ENCODE assay signal across 11 cellular contexts in the genomic region with DNA sequence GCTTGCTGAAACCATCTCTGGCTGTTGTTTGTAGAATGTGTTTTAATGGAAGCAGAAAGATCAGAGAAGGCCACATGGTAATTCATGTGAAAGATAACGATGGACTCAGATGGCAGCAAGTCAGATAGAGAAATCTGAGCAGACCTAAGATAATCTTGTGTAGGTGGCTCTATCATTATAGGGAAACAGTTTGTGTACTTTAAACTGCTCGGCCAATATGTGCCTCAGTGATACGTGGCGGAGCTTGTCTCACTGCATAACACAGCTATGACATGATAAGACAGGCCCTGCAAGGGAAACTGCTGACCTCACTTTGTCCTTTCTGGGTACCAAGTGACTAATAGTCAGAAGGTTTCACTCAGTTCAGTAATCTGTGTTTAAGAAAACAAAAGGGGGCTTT. TPM values are rescaled to one million over a fixed set of nuclear protein-coding genes. Genes with fewer than 3 reads are reported as not detected.
A peak's percentile ranks its signal among the peaks of the same experiment; 100 is the strongest.
DNase-seq lines count a peak whose midpoint lies in the region; ATAC-seq and TF ChIP-seq lines count a peak whose summit lies in the region.
"Had no signal": no experiment of that assay in that cellular context is flagged by ENCODE, and none has a peak within 500 bp of the region (broad histone marks: within the 10 kb centered on the region; RNA-seq: fewer than 3 reads in every experiment).

No MANE protein-coding gene starts in this region.

- no peaks in the 10 kb centered on the region for H3K9me3 Mint-ChIP-seq in Calu3 (ENCODE audit: low read depth, unreplicated experiment)
- H3K9me3 Mint-ChIP-seq in activated T-helper 1 cell treated with anti-CD3 and anti-CD28 coated beads, Interleukin-12 subunit alpha, Interleukin-12 subunit beta, Interleukin-2, Interleukin-4 antibody, amounts not matched to agents 30 ng/mL and 10 ng/mL and 1 ng/mL, durations not matched to agents 14 hours and 24 hours and 36 hours: peaks cover 8% of the 10 kb centered on the region
- H3K9me3 Mint-ChIP-seq: brain had no signal

- no peak overlapping the region for H3K4me3 Mint-ChIP-seq in Calu3 (ENCODE audit: low read depth, unreplicated experiment)
- no peak overlapping the region for H3K4me3 Mint-ChIP-seq in activated T-helper 1 cell treated with anti-CD3 and anti-CD28 coated beads, Interleukin-12 subunit alpha, Interleukin-12 subunit beta, Interleukin-2, Interleukin-4 antibody, amounts not matched to agents 30 ng/mL and 10 ng/mL and 1 ng/mL, durations not matched to agents 14 hours and 24 hours and 36 hours
- H3K4me3 Mint-ChIP-seq: brain, IgD-negative memory B cell, T-helper 17 cell had no signal

- H3F3A ChIP-seq in OCI-LY1 (ENCODE audit: insufficient read depth, low read length): no peaks in the 10 kb centered on the region

- no peak overlapping the region for H3K27ac Mint-ChIP-seq in Calu3 (ENCODE audit: unreplicated experiment)
- H3K27ac Mint-ChIP-seq in activated T-helper 1 cell treated with anti-CD3 and anti-CD28 coated beads, Interleukin-12 subunit alpha, Interleukin-12 subunit beta, Interleukin-2, Interleukin-4 antibody, amounts not matched to agents 30 ng/mL and 10 ng/mL and 1 ng/mL, durations not matched to agents 14 hours and 24 hours and 36 hours: no peak overlapping the region
- H3K27ac Mint-ChIP-seq: brain, IgD-negative memory B cell, T-helper 17 cell had no signal

- DNase-seq in Calu3: peak; percentile 28
- peak; percentile 8 for DNase-seq in hepatic stellate cell (ENCODE audit: low spot score)
- DNase-seq in HEK293T (ENCODE audit: extremely low spot score): no peak
- no peak for DNase-seq in mucosa of descending colon
- no peak for DNase-seq in activated naive CD4-positive, alpha-beta T cell (lab: John Stamatoyannopoulos, UW)
- DNase-seq in activated T-helper 1 cell treated with anti-CD3 and anti-CD28 coated beads, Interleukin-12 subunit alpha, Interleukin-12 subunit beta, Interleukin-2, Interleukin-4 antibody, amounts not matched to agents 30 ng/mL and 10 ng/mL and 1 ng/mL, durations not matched to agents 14 hours and 24 hours and 36 hours (ENCODE audit: low spot score): no peak
- DNase-seq: T-helper 17 cell had no signal

- H3K9me2 ChIP-seq in OCI-LY1 (ENCODE audit: low read depth, low read length): no peaks in the 10 kb centered on the region

- no peaks in the 10 kb centered on the region for H3K9me3 ChIP-seq in OCI-LY1 (ENCODE audit: low read length)
- H3K9me3 ChIP-seq in mucosa of descending colon: no peaks in the 10 kb centered on the region

- BruUV-seq in Calu3 (replicated peaks; lab: Mats Ljungman, UMichigan): no TSS peak

- no peak overlapping the region for H2AFZ ChIP-seq in OCI-LY1 (ENCODE audit: low read length)

- H3K27ac ChIP-seq in OCI-LY1 (ENCODE audit: low read depth, low read length, poor library complexity, severe bottlenecking): peak overlapping the region; percentile 39

- TF ChIP-seq CTCF in Calu3 (IDR thresholded peaks at IDR 0.05; ENCODE audit: unreplicated experiment): no peak
- no peak for TF ChIP-seq CTCF in OCI-LY1 (IDR thresholded peaks at IDR 0.05; ENCODE audit: low read length)
- no peak for TF ChIP-seq CTCF in mucosa of descending colon (IDR thresholded peaks at IDR 0.05)

- H3K4me1 ChIP-seq in OCI-LY1 (ENCODE audit: insufficient read depth, low read length, severe bottlenecking) (peaks cover 39% of the 10 kb centered on the region), mucosa of descending colon (ENCODE audit: low read depth) (no peaks in the 10 kb centered on the region)

- H3K36me3 Mint-ChIP-seq in Calu3 (ENCODE audit: insufficient read depth, unreplicated experiment): no peaks in the 10 kb centered on the region
- no peaks in the 10 kb centered on the region for H3K36me3 Mint-ChIP-seq in activated T-helper 1 cell treated with anti-CD3 and anti-CD28 coated beads, Interleukin-12 subunit alpha, Interleukin-12 subunit beta, Interleukin-2, Interleukin-4 antibody, amounts not matched to agents 30 ng/mL and 10 ng/mL and 1 ng/mL, durations not matched to agents 14 hours and 24 hours and 36 hours (ENCODE audit: low read depth)
- H3K36me3 Mint-ChIP-seq: brain had no signal

- no peaks in the 10 kb centered on the region for H3K27me3 ChIP-seq in OCI-LY1 (ENCODE audit: insufficient read depth, low read length)

- POLR2A ChIA-PET in HEK293T (lab: Yijun Ruan, JAX): no interaction called here

- no peak overlapping the region for H3K4me2 ChIP-seq in OCI-LY1 (ENCODE audit: low read length)

- intact Hi-C loops in Calu3 (cut with micrococcal nuclease; ENCODE audit: unreplicated experiment): no loop called here
- intact Hi-C loops in mucosa of descending colon (cut with DNase I, micrococcal nuclease): no loop called here
- intact Hi-C loops in activated T-helper 1 cell treated with anti-CD3 and anti-CD28 coated beads, Interleukin-12 subunit alpha, Interleukin-12 subunit beta, Interleukin-2, Interleukin-4 antibody, amounts not matched to agents 30 ng/mL and 10 ng/mL and 1 ng/mL, durations not matched to agents 14 hours and 24 hours and 36 hours (cut with micrococcal nuclease): no loop called here

- H3K4me3 ChIP-seq in OCI-LY1 (ENCODE audit: low read depth, low read length, poor library complexity, severe bottlenecking) (no peak overlapping the region), mucosa of descending colon (no peak overlapping the region)

- H4K20me1 ChIP-seq in OCI-LY1 (ENCODE audit: insufficient read depth, low read length): no peaks in the 10 kb centered on the region

- no peaks in the 10 kb centered on the region for H3K27me3 Mint-ChIP-seq in Calu3 (ENCODE audit: unreplicated experiment)
- H3K27me3 Mint-ChIP-seq in activated T-helper 1 cell treated with anti-CD3 and anti-CD28 coated beads, Interleukin-12 subunit alpha, Interleukin-12 subunit beta, Interleukin-2, Interleukin-4 antibody, amounts not matched to agents 30 ng/mL and 10 ng/mL and 1 ng/mL, durations not matched to agents 14 hours and 24 hours and 36 hours (ENCODE audit: insufficient read depth): no peaks in the 10 kb centered on the region
- H3K27me3 Mint-ChIP-seq: brain, IgD-negative memory B cell, T-helper 17 cell had no signal

- ATAC-seq in GM21825 (IDR thresholded peaks at IDR 0.05; ENCODE audit: unreplicated experiment) (peak; percentile 78), mucosa of descending colon (no peak)
- ATAC-seq: T-helper 17 cell had no signal

- H3K9ac ChIP-seq in OCI-LY1 (ENCODE audit: low read length): no peak overlapping the region

- peaks cover 23% of the 10 kb centered on the region for H3K4me1 Mint-ChIP-seq in Calu3 (ENCODE audit: low read depth, unreplicated experiment)
- H3K4me1 Mint-ChIP-seq in activated T-helper 1 cell treated with anti-CD3 and anti-CD28 coated beads, Interleukin-12 subunit alpha, Interleukin-12 subunit beta, Interleukin-2, Interleukin-4 antibody, amounts not matched to agents 30 ng/mL and 10 ng/mL and 1 ng/mL, durations not matched to agents 14 hours and 24 hours and 36 hours (ENCODE audit: low read depth): no peaks in the 10 kb centered on the region
- H3K4me1 Mint-ChIP-seq: brain, T-helper 17 cell had no signal

- CTCF ChIA-PET in Calu3 (lab: Charles Lee) (interaction anchor here (0.5 to 1.2 kb wide), 3 partner anchors 8 to 793 kb away, joined by 3 to 4 read pairs (median 3); no protein-coding TSS in a partner anchor), HEK293T (lab: Yijun Ruan, JAX) (no interaction called here)

- peaks cover 21% of the 10 kb centered on the region for H3K79me2 ChIP-seq in OCI-LY1 (ENCODE audit: insufficient read depth, low read length)

- peaks cover 96% of the 10 kb centered on the region for H3K36me3 ChIP-seq in OCI-LY1 (ENCODE audit: insufficient read depth, low read length)
- H3K36me3 ChIP-seq in mucosa of descending colon (ENCODE audit: low read depth): no peaks in the 10 kb centered on the region

TF ChIP-seq in HEK293T, 16 proteins besides CTCF, POLR2A, EP300 and RAD21:
- TF ChIP-seq FOXK2 (IDR thresholded peaks at IDR 0.05) (no peak), ELF4 (IDR thresholded peaks at IDR 0.05) (no peak), BHLHE40 (IDR thresholded peaks at IDR 0.05; ENCODE audit: borderline replicate concordance) (no peak), NFRKB (IDR thresholded peaks at IDR 0.05) (no peak), FOXM1 (IDR thresholded peaks at IDR 0.05; ENCODE audit: borderline replicate concordance) (no peak), L3MBTL2 (conservative IDR thresholded peaks at IDR 0.05) (no peak), SUZ12 (IDR thresholded peaks at IDR 0.05) (no peak), LEF1 (IDR thresholded peaks at IDR 0.05; ENCODE audit: borderline replicate concordance) (no peak), ZNF384 (IDR thresholded peaks at IDR 0.05) (no peak), SP1 (IDR thresholded peaks at IDR 0.05) (no peak)

RNA-seq across cellular contexts. Expression of a gene that starts 51.0 kb away (rescaled TPM):
- 12.8 and 14.4 TPM in 2 replicates for total RNA-seq in Calu3 (2022)
- 1 to 10 TPM; 1.4 to 1.9 (median 1.6) TPM for total RNA-seq in mucosa of descending colon
- total RNA-seq in activated T-helper 1 cell treated with anti-CD3 and anti-CD28 coated beads, Interleukin-12 subunit alpha, Interleukin-12 subunit beta, Interleukin-2, Interleukin-4 antibody, amounts not matched to agents 30 ng/mL and 10 ng/mL and 1 ng/mL, durations not matched to agents 14 hours and 24 hours and 36 hours: not detected in 2 replicates

Comparison
In these comparisons a context has a peak if more than half of its experiments do, and no peak if none do; other contexts are left out.
1. DNase-seq: peak in Calu3 (single experiment) and hepatic stellate cell (single experiment); none in HEK293T (single experiment), mucosa of descending colon (0 of 3), activated naive CD4-positive, alpha-beta T cell (0 of 4) and activated T-helper 1 cell treated with anti-CD3 and anti-CD28 coated beads, Interleukin-12 subunit alpha, Interleukin-12 subunit beta, Interleukin-2, Interleukin-4 antibody, amounts not matched to agents 30 ng/mL and 10 ng/mL and 1 ng/mL, durations not matched to agents 14 hours and 24 hours and 36 hours (single experiment).